In genomic region chr10:130141460-130141859, GRCh38 we compare ENCODE assay signal across 11 cellular contexts. TPM values are rescaled to one million over a fixed set of nuclear protein-coding genes. Genes with fewer than 3 reads are reported as not detected.
DNase-seq lines count a peak whose midpoint lies in the region; ATAC-seq, FAIRE-seq and TF ChIP-seq lines count a peak whose summit lies in the region.
"Had no signal": no experiment of that assay in that cellular context is flagged by ENCODE, and none has a peak within 500 bp of the region (broad histone marks: within the 10 kb centered on the region; RNA-seq: fewer than 3 reads in every experiment).

No MANE protein-coding gene starts in this region.

- POLR2A ChIA-PET in endothelial cell of umbilical vein (lab: Charles Lee), result interaction anchor here (1.2 kb wide), 1 partner anchor 31 kb away, joined by 5 read pairs; the partner anchor contains the start of gene C10orf143

- no peak overlapping the region for H2AFZ ChIP-seq in endothelial cell of umbilical vein (ENCODE audit: low read depth, low read length)

- CTCF ChIA-PET in endothelial cell of umbilical vein (lab: Charles Lee), result interaction anchor here (0.6 to 1.3 kb wide), 2 partner anchors 32 to 1098 kb away, joined by 3 to 8 read pairs; no protein-coding TSS in a partner anchor

- H3K9me3 ChIP-seq in endothelial cell of umbilical vein (replicated peaks; ENCODE audit: control insufficient read depth, insufficient read depth, low read length) (no peaks in the 10 kb centered on the region), WERI-Rb-1 (ENCODE audit: severe bottlenecking) (no peaks in the 10 kb centered on the region), testis (no peaks in the 10 kb centered on the region)

- H4K20me1 ChIP-seq in endothelial cell of umbilical vein (replicated peaks; ENCODE audit: control insufficient read depth, extremely low read depth, insufficient read depth, low read length), result peaks cover 4% of the 10 kb centered on the region

- FAIRE-seq in endothelial cell of umbilical vein (lab: Jason Lieb, UNC), result peak; percentile 54

- H3K4me2 ChIP-seq in endothelial cell of umbilical vein (ENCODE audit: insufficient read depth, low read length), result no peak overlapping the region

- no peak for TF ChIP-seq CTCF in GM06990 (IDR thresholded peaks at IDR 0.05; ENCODE audit: insufficient read depth, low read length, poor library complexity, severe bottlenecking)
- TF ChIP-seq CTCF in endothelial cell of umbilical vein (IDR thresholded peaks at IDR 0.05; ENCODE audit: extremely low read depth in 1 of 2, insufficient read depth in 1 of 2, low read depth in 1 of 2, low read length in 2 of 2), result no peak
- TF ChIP-seq CTCF in WERI-Rb-1 (IDR thresholded peaks at IDR 0.05; ENCODE audit: low read depth, low read length), result no peak
- TF ChIP-seq CTCF in testis (IDR thresholded peaks at IDR 0.05), result no peak

- H3K4me1 ChIP-seq in endothelial cell of umbilical vein (ENCODE audit: control insufficient read depth, extremely low read depth, insufficient read depth, low read length) (peaks cover 16% of the 10 kb centered on the region), testis (peaks cover 12% of the 10 kb centered on the region)

- H3K27ac ChIP-seq in endothelial cell of umbilical vein (ENCODE audit: insufficient read depth, low read depth, low read length) (no peak overlapping the region), WERI-Rb-1 (no peak overlapping the region), testis (no peak overlapping the region)

- H3K9me1 ChIP-seq in endothelial cell of umbilical vein (replicated peaks; ENCODE audit: control insufficient read depth, extremely low read depth, insufficient read depth, low read length), result no peaks in the 10 kb centered on the region

- no TSS peak for BruUV-seq in endothelial cell of umbilical vein (replicated peaks; lab: Mats Ljungman, UMichigan)

- WGBS in testis, 2 donors, result 44 to 79% methylated on average over 1 of the region's 1 CpG

- H3K9ac ChIP-seq in endothelial cell of umbilical vein (replicated peaks; ENCODE audit: extremely low read depth, insufficient read depth, low read length), result no peak overlapping the region

- no peak for TF ChIP-seq POLR2A in endothelial cell of umbilical vein (IDR thresholded peaks at IDR 0.05; ENCODE audit: low read depth, low read length)
- TF ChIP-seq POLR2A in testis (IDR thresholded peaks at IDR 0.05), result no peak

- intact Hi-C loops in endothelial cell of umbilical vein (cut with micrococcal nuclease) (no loop called here), testis (cut with DNase I; ENCODE audit: low total_unique reads) (no loop called here)

- H3K27me3 ChIP-seq in GM06990 (replicated peaks; ENCODE audit: control insufficient read depth, insufficient read depth, low read length), result no peaks in the 10 kb centered on the region
- H3K27me3 ChIP-seq in endothelial cell of umbilical vein (ENCODE audit: control insufficient read depth in 2 of 2, insufficient read depth in 2 of 2, low read length in 2 of 2), result no peaks in the 10 kb centered on the region
- H3K27me3 ChIP-seq in WERI-Rb-1 (ENCODE audit: insufficient read depth, low read depth, severe bottlenecking), result no peaks in the 10 kb centered on the region
- no peaks in the 10 kb centered on the region for H3K27me3 ChIP-seq in testis

- ATAC-seq in GM21423 (IDR thresholded peaks at IDR 0.05; ENCODE audit: unreplicated experiment), result peak; percentile 25
- ATAC-seq in HG03521 (IDR thresholded peaks at IDR 0.05; ENCODE audit: unreplicated experiment), result peak; percentile 30

- peaks cover 95% of the 10 kb centered on the region for H3K79me2 ChIP-seq in endothelial cell of umbilical vein (ENCODE audit: control insufficient read depth, insufficient read depth, low read length)

- H3K36me3 ChIP-seq in GM06990 (ENCODE audit: control insufficient read depth, insufficient read depth, low read length), result peaks cover 2% of the 10 kb centered on the region; the same call in 1 of the 2 replicates
- H3K36me3 ChIP-seq in endothelial cell of umbilical vein (ENCODE audit: control insufficient read depth in 2 of 2, extremely low read depth in 1 of 2, insufficient read depth in 2 of 2, low read length in 2 of 2), result peaks cover 8% of the 10 kb centered on the region in 2 experiments
- H3K36me3 ChIP-seq in WERI-Rb-1, result peaks cover 24% of the 10 kb centered on the region
- H3K36me3 ChIP-seq in testis (ENCODE audit: low read depth, missing control alignments), result no peaks in the 10 kb centered on the region

- H3K4me3 ChIP-seq in GM06990 (replicated peaks; ENCODE audit: low read depth, low read length) (peak overlapping the region; percentile 13; the same call in 1 of the 2 replicates), endothelial cell of umbilical vein (replicated peaks in 1 of 3; ENCODE audit: insufficient read depth in 1 of 3, low read depth in 1 of 3, low read length in 3 of 3) (no peak overlapping the region), WERI-Rb-1 (ENCODE audit: low read depth, low read length) (no peak overlapping the region), testis (no peak overlapping the region)

- no peak for DNase-seq in GM06990 (ENCODE audit: extremely low read depth, insufficient read length)
- DNase-seq in endothelial cell of umbilical vein (ENCODE audit: low read depth, low spot score), result peak; percentile 10
- DNase-seq in WERI-Rb-1, result no peak
- no peak for DNase-seq in testis
- no peak for DNase-seq in NCI-H2171 treated with DMSO at 0.1 percent for 48 hours (lab: John Stamatoyannopoulos, UW)
- no peak for DNase-seq in NCI-H1417 treated with DMSO at 0.1 percent for 48 hours (lab: John Stamatoyannopoulos, UW)
- DNase-seq: activated naive CD4-positive, alpha-beta T cell treated with anti-CD3 and anti-CD28 coated beads, Interleukin-2, amount 50 U/mL, for 16 hours; RPMI8226; substantia nigra had no signal

- dilution Hi-C loops in endothelial cell of umbilical vein (cut with MboI; ENCODE audit: extremely low pct_ligation_motif_present, low sequenced_read_pairs), result no loop called here

TF ChIP-seq in endothelial cell of umbilical vein, 7 proteins besides CTCF, POLR2A, EP300 and RAD21:
- TF ChIP-seq, protein P1, sequence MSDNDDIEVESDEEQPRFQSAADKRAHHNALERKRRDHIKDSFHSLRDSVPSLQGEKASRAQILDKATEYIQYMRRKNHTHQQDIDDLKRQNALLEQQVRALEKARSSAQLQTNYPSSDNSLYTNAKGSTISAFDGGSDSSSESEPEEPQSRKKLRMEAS (IDR thresholded peaks at IDR 0.05; ENCODE audit: insufficient read depth, insufficient read length), result no peak
- TF ChIP-seq JUN (IDR thresholded peaks at IDR 0.05; ENCODE audit: borderline replicate concordance, insufficient read depth, insufficient read length, low read depth), result no peak
- no peak for TF ChIP-seq MYC (IDR thresholded peaks at IDR 0.05; ENCODE audit: low read depth, low read length)
- TF ChIP-seq FOS (IDR thresholded peaks at IDR 0.05; ENCODE audit: borderline replicate concordance, insufficient read depth, low read length), result no peak
- TF ChIP-seq GATA2 (IDR thresholded peaks at IDR 0.05; ENCODE audit: insufficient read depth, insufficient read length, low read depth, low read length), result no peak

RNA-seq across cellular contexts. Expression of gene GLRX3, which starts 5.3 kb away (rescaled TPM):
- total RNA-seq in endothelial cell of umbilical vein (132 and 137 TPM in 2 replicates), testis (10 to 100 TPM; 60.8 to 63.5 TPM)
- polyA plus RNA-seq in endothelial cell of umbilical vein (57.0 and 71.6 TPM in 2 replicates), testis (ENCODE audit: insufficient read depth, low read depth, low replicate concordance) (141 TPM)
- polyA plus RNA-seq in endothelial cell of umbilical vein (2011; cell fraction: cytosol; rRNA removed), result 99.3 and 117 TPM in 2 replicates
- 53.5 and 54.2 TPM in 2 replicates for polyA plus RNA-seq in endothelial cell of umbilical vein (2011; cell fraction: nucleus; rRNA removed)
- polyA plus RNA-seq in endothelial cell of umbilical vein (2012), result 151 and 198 TPM in 2 replicates
- polyA minus RNA-seq in endothelial cell of umbilical vein, result 21.7 and 22.4 TPM in 2 replicates
- 31.9 TPM for polyA minus RNA-seq in endothelial cell of umbilical vein (2011; cell fraction: cytosol; rRNA and poly(A)+ RNA removed)
- polyA minus RNA-seq in endothelial cell of umbilical vein (2011; cell fraction: nucleus; rRNA and poly(A)+ RNA removed), result 21.2 and 30.2 TPM in 2 replicates

RNA-seq across cellular contexts. Expression of gene C10orf143, which starts 30.8 kb away (rescaled TPM):
- total RNA-seq in endothelial cell of umbilical vein (0.44 and 0.92 TPM in 2 replicates), testis (1 to 10 TPM; 3.7 to 7.6 TPM)
- polyA plus RNA-seq in endothelial cell of umbilical vein (0.26 and 0.53 TPM in 2 replicates), testis (ENCODE audit: insufficient read depth, low read depth, low replicate concordance) (7.2 TPM)
- 0.50 and 0.55 TPM in 2 replicates for polyA plus RNA-seq in endothelial cell of umbilical vein (2011; cell fraction: cytosol; rRNA removed)
- 0.58 and 0.71 TPM in 2 replicates for polyA plus RNA-seq in endothelial cell of umbilical vein (2011; cell fraction: nucleus; rRNA removed)
- 0.83 and 0.88 TPM in 2 replicates for polyA plus RNA-seq in endothelial cell of umbilical vein (2012)
- 0.45 TPM in 1 of 2 replicates, not detected in the other for polyA minus RNA-seq in endothelial cell of umbilical vein
- polyA minus RNA-seq in endothelial cell of umbilical vein (2011; cell fraction: cytosol; rRNA and poly(A)+ RNA removed), result not detected
- polyA minus RNA-seq in endothelial cell of umbilical vein (2011; cell fraction: nucleus; rRNA and poly(A)+ RNA removed), result not detected in 2 replicates
